In the genomic region with DNA sequence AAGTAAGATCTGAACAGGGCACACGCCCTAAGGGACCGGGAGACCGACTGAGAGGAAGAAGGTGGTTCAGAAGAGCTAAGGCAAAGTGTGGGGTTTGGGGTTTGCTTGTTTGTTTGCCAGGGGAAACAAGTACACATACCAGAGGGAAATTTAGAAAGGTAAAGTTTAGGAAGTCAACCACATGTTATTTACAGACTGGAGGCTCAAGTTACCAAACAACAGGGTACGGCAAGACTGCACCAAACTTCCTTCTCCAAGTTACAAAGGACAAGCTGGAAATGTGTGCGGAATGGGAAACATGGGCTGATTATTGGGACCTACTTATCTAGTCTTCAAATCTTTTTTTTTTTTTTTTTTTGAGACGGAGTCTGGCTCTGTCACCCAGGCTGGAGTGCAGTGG, we compare ENCODE assay signal across 20 cellular contexts. TPM values are rescaled to one million over a fixed set of nuclear protein-coding genes. Genes with fewer than 3 reads are reported as not detected.
A peak's percentile ranks its signal among the peaks of the same experiment; 100 is the strongest.
DNase-seq lines count a peak whose midpoint lies in the region; ATAC-seq and TF ChIP-seq lines count a peak whose summit lies in the region.
"Had no signal": no experiment of that assay in that cellular context is flagged by ENCODE, and none has a peak within 500 bp of the region (broad histone marks: within the 10 kb centered on the region; RNA-seq: fewer than 3 reads in every experiment).

No MANE protein-coding gene starts in this region.

- H3K79me2 ChIP-seq in PC-9 (ENCODE audit: low read depth), result peaks cover 46% of the 10 kb centered on the region

- H3K27me3 ChIP-seq in Caco-2 (replicated peaks; ENCODE audit: control insufficient read depth, insufficient read depth, low read length) (no peaks in the 10 kb centered on the region), PC-9 (ENCODE audit: insufficient read depth, low read depth) (no peaks in the 10 kb centered on the region), thyroid gland (no peaks in the 10 kb centered on the region)
- H3K27me3 ChIP-seq: BE2C; BLaER1 treated with 17β-estradiol and CSF1 and Interleukin-3, amounts not matched to agents 10 nM and 100 nM had no signal

- H3K36me3 Mint-ChIP-seq in Caco-2 (ENCODE audit: insufficient read depth, unreplicated experiment), result peaks cover 56% of the 10 kb centered on the region
- peaks cover 70% of the 10 kb centered on the region for H3K36me3 Mint-ChIP-seq in nephron progenitor cell (ENCODE audit: low read depth)
- peaks cover 24% of the 10 kb centered on the region for H3K36me3 Mint-ChIP-seq in activated naive CD4-positive, alpha-beta T cell treated with anti-CD3 and anti-CD28 coated beads for 36 hours (ENCODE audit: low read depth)

- peaks cover 27% of the 10 kb centered on the region for H3F3A ChIP-seq in PC-9 (ENCODE audit: insufficient read depth, low read depth)

- no peaks in the 10 kb centered on the region for H3K9me2 ChIP-seq in PC-9 (ENCODE audit: insufficient read depth)

- H3K4me3 ChIP-seq in Caco-2 (ENCODE audit: low read depth, low read length), result no peak overlapping the region
- H3K4me3 ChIP-seq in PC-9, result no peak overlapping the region
- no peak overlapping the region for H3K4me3 ChIP-seq in thyroid gland (replicated peaks in 1 of 3)
- H3K4me3 ChIP-seq: A549; BLaER1 treated with 17β-estradiol and CSF1 and Interleukin-3, amounts not matched to agents 10 nM and 100 nM; HAP-1 had no signal

- peak overlapping the region; percentile 77 for H3K27ac ChIP-seq in C4-2B
- H3K27ac ChIP-seq in PC-9, result peak overlapping the region; percentile 99
- no peak overlapping the region for H3K27ac ChIP-seq in thyroid gland
- H3K27ac ChIP-seq: A549; BLaER1 treated with 17β-estradiol and CSF1 and Interleukin-3, amounts not matched to agents 10 nM and 100 nM had no signal

- 94 to 95% methylated on average over 6 of the region's 6 CpGs for WGBS in thyroid gland, 2 donors

- no peak overlapping the region for H3K4me2 ChIP-seq in PC-9
- H3K4me2 ChIP-seq: A549; BLaER1 treated with 17β-estradiol and CSF1 and Interleukin-3, amounts not matched to agents 10 nM and 100 nM had no signal

- peaks cover 16% of the 10 kb centered on the region for H3K4me1 Mint-ChIP-seq in Caco-2 (ENCODE audit: low read depth, unreplicated experiment)
- H3K4me1 Mint-ChIP-seq in nephron progenitor cell, result peaks cover 21% of the 10 kb centered on the region
- no peaks in the 10 kb centered on the region for H3K4me1 Mint-ChIP-seq in activated naive CD4-positive, alpha-beta T cell treated with anti-CD3 and anti-CD28 coated beads for 36 hours (ENCODE audit: low read depth)

- CTCF ChIA-PET in Caco-2 (lab: Charles Lee), result no interaction called here
- CTCF ChIA-PET in PC-9 (lab: Charles Lee), result no interaction called here
- CTCF ChIA-PET in activated naive CD4-positive, alpha-beta T cell treated with anti-CD3 and anti-CD28 coated beads for 36 hours (lab: Charles Lee), result no interaction called here

- H3K9me3 ChIP-seq in Caco-2 (no peaks in the 10 kb centered on the region), PC-9 (ENCODE audit: insufficient read depth, low read depth) (no peaks in the 10 kb centered on the region), thyroid gland (no peaks in the 10 kb centered on the region)
- H3K9me3 ChIP-seq: A549; BE2C; BLaER1 treated with 17β-estradiol and CSF1 and Interleukin-3, amounts not matched to agents 10 nM and 100 nM; HAP-1 had no signal

- H3K9me3 Mint-ChIP-seq in Caco-2 (ENCODE audit: unreplicated experiment) (no peaks in the 10 kb centered on the region), nephron progenitor cell (no peaks in the 10 kb centered on the region)
- H3K9me3 Mint-ChIP-seq in activated naive CD4-positive, alpha-beta T cell treated with anti-CD3 and anti-CD28 coated beads for 36 hours, result no peaks in the 10 kb centered on the region
- H3K9me3 Mint-ChIP-seq: HFFc6 had no signal

- peaks cover 2% of the 10 kb centered on the region; the same call in 1 of the 2 replicates for H3K36me3 ChIP-seq in Caco-2 (ENCODE audit: control insufficient read depth, insufficient read depth, low read length)
- peaks cover 45% of the 10 kb centered on the region for H3K36me3 ChIP-seq in PC-9 (ENCODE audit: low read depth)
- H3K36me3 ChIP-seq in thyroid gland, result peaks cover 4 to 7% of the 10 kb centered on the region in 2 donors

- H3K4me1 ChIP-seq in Caco-2, result peaks cover 43% of the 10 kb centered on the region
- peaks cover 35% of the 10 kb centered on the region for H3K4me1 ChIP-seq in PC-9 (replicated peaks; ENCODE audit: insufficient read depth)
- no peaks in the 10 kb centered on the region for H3K4me1 ChIP-seq in thyroid gland
- H3K4me1 ChIP-seq: A549, BE2C, HAP-1 had no signal

- POLR2A ChIA-PET in Caco-2 (lab: Charles Lee) (no interaction called here), PC-9 (lab: Charles Lee; ENCODE audit: unreplicated experiment) (no interaction called here)

- DNase-seq in Caco-2, result no peak
- peak in 1 of 2 experiments; percentile 44 for DNase-seq in PC-9
- DNase-seq in nephron progenitor cell, result no peak
- DNase-seq in thyroid gland, result no peak
- no peak for DNase-seq in activated naive CD4-positive, alpha-beta T cell treated with anti-CD3 and anti-CD28 coated beads for 36 hours
- no peak for DNase-seq in globus pallidus (ENCODE audit: low spot score)
- DNase-seq: 8988T; ACHN; AML-193; BE2C; CD4-positive, alpha-beta memory T cell; DMS53; DMS79 treated with DMSO at 0.1 percent for 48 hours; GOT3; HFFc6 had no signal

- no peak for ATAC-seq in HG02571 (IDR thresholded peaks at IDR 0.05; ENCODE audit: unreplicated experiment)
- ATAC-seq: A549 had no signal

- no peaks in the 10 kb centered on the region for H3K27me3 Mint-ChIP-seq in Caco-2 (ENCODE audit: insufficient read depth, unreplicated experiment)
- H3K27me3 Mint-ChIP-seq in nephron progenitor cell (ENCODE audit: low read depth, poor library complexity), result no peaks in the 10 kb centered on the region
- H3K27me3 Mint-ChIP-seq in activated naive CD4-positive, alpha-beta T cell treated with anti-CD3 and anti-CD28 coated beads for 36 hours (ENCODE audit: low read depth), result no peaks in the 10 kb centered on the region
- H3K27me3 Mint-ChIP-seq: CD4-positive, alpha-beta memory T cell had no signal

- TF ChIP-seq CTCF in C4-2B (conservative IDR thresholded peaks at IDR 0.05) (no peak), Caco-2 (IDR thresholded peaks at IDR 0.05; ENCODE audit: insufficient read depth in 1 of 2, low read depth in 1 of 2, low read length in 1 of 2, severe bottlenecking in 1 of 2, unreplicated experiment in 1 of 2) (no peak), PC-9 (conservative IDR thresholded peaks at IDR 0.05) (no peak), nephron progenitor cell (IDR thresholded peaks at IDR 0.05) (no peak), thyroid gland (IDR thresholded peaks at IDR 0.05) (no peak)

- intact Hi-C loops in Caco-2 (cut with micrococcal nuclease; ENCODE audit: unreplicated experiment), result no loop called here
- intact Hi-C loops in PC-9 (cut with micrococcal nuclease; ENCODE audit: unreplicated experiment), result no loop called here
- intact Hi-C loops in thyroid gland (cut with DNase I), result no loop called here
- intact Hi-C loops in activated naive CD4-positive, alpha-beta T cell treated with anti-CD3 and anti-CD28 coated beads for 36 hours (cut with micrococcal nuclease), result no loop called here

- H3K27ac Mint-ChIP-seq in Caco-2 (ENCODE audit: unreplicated experiment) (peak overlapping the region; percentile 59), nephron progenitor cell (peak overlapping the region; percentile 15)
- H3K27ac Mint-ChIP-seq in activated naive CD4-positive, alpha-beta T cell treated with anti-CD3 and anti-CD28 coated beads for 36 hours, result no peak overlapping the region
- H3K27ac Mint-ChIP-seq: HFFc6 had no signal

- H3K4me3 Mint-ChIP-seq in Caco-2 (ENCODE audit: unreplicated experiment) (no peak overlapping the region), nephron progenitor cell (no peak overlapping the region)
- no peak overlapping the region for H3K4me3 Mint-ChIP-seq in activated naive CD4-positive, alpha-beta T cell treated with anti-CD3 and anti-CD28 coated beads for 36 hours
- H3K4me3 Mint-ChIP-seq: CD4-positive, alpha-beta memory T cell; HFFc6 had no signal

- no peak for TF ChIP-seq POLR2A in thyroid gland (IDR thresholded peaks at IDR 0.05)

- no peaks in the 10 kb centered on the region for H4K20me1 ChIP-seq in PC-9 (ENCODE audit: insufficient read depth)

- H2AFZ ChIP-seq in PC-9, result no peak overlapping the region

- BruUV-seq in Caco-2 (replicated peaks; lab: Mats Ljungman, UMichigan) (no TSS peak), PC-9 (replicated peaks; lab: Mats Ljungman, UMichigan) (no TSS peak)

RNA-seq across cellular contexts. Expression of a gene that starts 11.2 kb away (rescaled TPM):
- total RNA-seq in Caco-2 (2022) (66.5 and 69.9 TPM in 2 replicates), PC-9 (2021) (35.8 and 36.7 TPM in 2 replicates), thyroid gland (10 to 100 TPM; 13.7 to 21.7 (median 16.6) TPM)
- total RNA-seq in activated naive CD4-positive, alpha-beta T cell treated with anti-CD3 and anti-CD28 coated beads for 36 hours, result 10 to 100 TPM; 32.6 to 33.9 TPM

Comparison
In these comparisons a context has a peak if more than half of its experiments do, and no peak if none do; other contexts are left out.
1. H3K27ac ChIP-seq: peak in C4-2B (single experiment) and PC-9 (single experiment); none in thyroid gland (0 of 3).